In genomic region chr7:24665564-24666294, GRCh38 we compare ENCODE assay signal across 8 cellular contexts.
DNase-seq lines count a peak whose midpoint lies in the region; ATAC-seq, FAIRE-seq and TF ChIP-seq lines count a peak whose summit lies in the region.

No MANE protein-coding gene starts in this region.

- BruUV-seq in GM12878 (replicated peaks; lab: Mats Ljungman, UMichigan), result no TSS peak

- SMC1A ChIA-PET in GM12878 (lab: Charles Lee; ENCODE audit: uncharacterized antibody, unreplicated experiment), result interaction anchor here (0.6 to 7.6 kb wide), 23 partner anchors 9 to 1095 kb away, joined by 3 to 142 read pairs (median 3); partner anchors contain the start of gene PALS2

- no peak for TF ChIP-seq EP300 in GM12878 (IDR thresholded peaks at IDR 0.05; ENCODE audit: borderline replicate concordance in 1 of 2, control insufficient read depth in 1 of 2, low read depth in 2 of 2, low read length in 2 of 2)

- no peaks in the 10 kb centered on the region for H3K79me2 ChIP-seq in GM12878 (ENCODE audit: control insufficient read depth, insufficient read depth, low read length)

- no peak overlapping the region for H3K27ac ChIP-seq in GM12878 (ENCODE audit: control insufficient read depth, insufficient read depth)
- no peak overlapping the region for H3K27ac ChIP-seq in kidney (ENCODE audit: low read depth in 2 of 2, low read length in 2 of 2)

- POLR2A ChIA-PET in GM12878 (lab: Charles Lee), result interaction anchor here (0.6 kb wide), 1 partner anchor 1066 kb away, joined by 8 read pairs; no protein-coding TSS in a partner anchor

- no peaks in the 10 kb centered on the region for H3K27me3 ChIP-seq in GM12878 (replicated peaks in 1 of 2; ENCODE audit: control insufficient read depth in 2 of 2, insufficient read depth in 2 of 2, low read length in 1 of 2)

- FAIRE-seq in GM12878 (lab: Jason Lieb, UNC) (peak; percentile 73), kidney (lab: Jason Lieb, UNC) (no peak)

- no peak for TF ChIP-seq POLR2A in GM12878 (IDR thresholded peaks at IDR 0.05; ENCODE audit: low read depth, low read length)

- CTCF ChIA-PET in GM12878 (lab: Yijun Ruan, JAX), result interaction anchor here (0.6 to 8.2 kb wide), 35 partner anchors 9 to 1121 kb away, joined by 3 to 136 read pairs (median 4); no protein-coding TSS in a partner anchor

- no peak overlapping the region for H3K4me3 ChIP-seq in GM12878
- H3K4me3 ChIP-seq in kidney (ENCODE audit: low read length in 2 of 2), result no peak overlapping the region

- RAD21 ChIA-PET in GM12878 (lab: Charles Lee; ENCODE audit: unreplicated experiment), result interaction anchor here (1.0 to 9.3 kb wide), 10 partner anchors 12 to 969 kb away, joined by 3 to 106 read pairs (median 4); partner anchors contain the start of gene PALS2

- peak; percentile 56 to 75 (median 56); a peak in 5 of 6 replicates for TF ChIP-seq CTCF in GM12878 (IDR thresholded peaks at IDR 0.05 in 2 of 3, conservative IDR thresholded peaks at IDR 0.05 in 1 of 3; ENCODE audit: control insufficient read depth in 2 of 3, extremely low read depth in 1 of 3, insufficient read depth in 1 of 3, low read depth in 3 of 3, low read length in 3 of 3)
- peak; percentile 59 for TF ChIP-seq CTCF in kidney (IDR thresholded peaks at IDR 0.05; ENCODE audit: borderline replicate concordance, extremely low read depth, insufficient read depth)

- intact Hi-C loops in GM12878 (cut with micrococcal nuclease; ENCODE audit: unreplicated experiment) (loop anchor here (1.0 to 2.0 kb wide), 5 partner anchors 77 to 375 kb away; no protein-coding TSS in a partner anchor), kidney (cut with DNase I) (no loop called here)

- no peak overlapping the region for H3K4me2 ChIP-seq in GM12878 (ENCODE audit: control insufficient read depth, insufficient read depth)

- WGBS in GM12878 (ENCODE audit: insufficient coverage, insufficient replicate concordance, low lambda C conversion rate, missing lambda C conversion rate), result 30% methylated on average over 4 of the region's 4 CpGs

- H2AFZ ChIP-seq in GM12878 (ENCODE audit: control insufficient read depth, low read depth, low read length), result no peak overlapping the region

- ATAC-seq in GM18498 (IDR thresholded peaks at IDR 0.05; ENCODE audit: unreplicated experiment) (peak; percentile 57), GM12878 (peak; percentile 92), HG03571 (IDR thresholded peaks at IDR 0.05; ENCODE audit: unreplicated experiment) (no peak)

- no peaks in the 10 kb centered on the region for H4K20me1 ChIP-seq in GM12878 (ENCODE audit: control insufficient read depth, insufficient read depth)

- peak; percentile 82 for TF ChIP-seq RAD21 in GM12878 (IDR thresholded peaks at IDR 0.05; ENCODE audit: insufficient read depth, low read depth, low read length)

- H3K9me3 ChIP-seq in GM12878 (replicated peaks; ENCODE audit: control insufficient read depth, insufficient read depth, low read length), result no peaks in the 10 kb centered on the region
- H3K9me3 ChIP-seq in kidney (ENCODE audit: control insufficient read depth in 1 of 2, low read length in 2 of 2), result no peaks in the 10 kb centered on the region

- no peaks in the 10 kb centered on the region; a peak in 1 of 4 replicates for H3K36me3 ChIP-seq in GM12878 (ENCODE audit: control insufficient read depth in 2 of 2, insufficient read depth in 2 of 2, low read length in 1 of 2)
- H3K36me3 ChIP-seq in kidney (ENCODE audit: control insufficient read depth in 1 of 2, insufficient read depth in 2 of 2, low read length in 2 of 2), result no peaks in the 10 kb centered on the region

- no peaks in the 10 kb centered on the region for H3K4me1 ChIP-seq in GM12878 (ENCODE audit: control insufficient read depth, insufficient read depth, low read length)
- no peaks in the 10 kb centered on the region for H3K4me1 ChIP-seq in kidney (ENCODE audit: control insufficient read depth in 1 of 2, insufficient read depth in 1 of 2, low read depth in 1 of 2, low read length in 2 of 2)

- DNase-seq in AG20443 (ENCODE audit: low spot score) (peak; percentile 53), MV-4-11 (lab: John Stamatoyannopoulos, UW) (peak; percentile 43), SK-N-DZ (ENCODE audit: low spot score) (peak; percentile 53), GM12878 (ENCODE audit: low read depth, low spot score) (peak; percentile 27), kidney (no peak)
- DNase-seq in stimulated activated CD4-positive, alpha-beta T cell treated with anti-CD3 and anti-CD28 coated beads, TNF-alpha, amount 100 ng/mL, for 24 hours (ENCODE audit: low read depth in 3 of 3), result peak; percentile 11 to 45 (median 14)

- in situ Hi-C loops in GM12878 (cut with MboI), result no loop called here

- H3K9ac ChIP-seq in GM12878 (ENCODE audit: control insufficient read depth, insufficient read depth, low read length) (no peak overlapping the region), kidney (ENCODE audit: low read length in 2 of 2) (no peak overlapping the region)

TF ChIP-seq in GM12878, 131 proteins besides CTCF, POLR2A, EP300 and RAD21:
- no peak for TF ChIP-seq E2F4 (IDR thresholded peaks at IDR 0.05; ENCODE audit: low read depth, low read length)
- no peak for TF ChIP-seq CEBPB (IDR thresholded peaks at IDR 0.05; ENCODE audit: borderline replicate concordance in 1 of 2, low read depth in 2 of 2, low read length in 2 of 2)
- no peak for TF ChIP-seq IRF5 (IDR thresholded peaks at IDR 0.05; ENCODE audit: borderline replicate concordance)
- no peak for TF ChIP-seq REST (IDR thresholded peaks at IDR 0.05; ENCODE audit: low read depth, low read length)
- TF ChIP-seq SRF (IDR thresholded peaks at IDR 0.05; ENCODE audit: low read depth in 2 of 2, low read length in 2 of 2), result no peak
- no peak for TF ChIP-seq JUNB (IDR thresholded peaks at IDR 0.05)
- TF ChIP-seq SMC3 (IDR thresholded peaks at IDR 0.05; ENCODE audit: borderline replicate concordance, low read length), result peak; percentile 87
